In the genomic region with DNA sequence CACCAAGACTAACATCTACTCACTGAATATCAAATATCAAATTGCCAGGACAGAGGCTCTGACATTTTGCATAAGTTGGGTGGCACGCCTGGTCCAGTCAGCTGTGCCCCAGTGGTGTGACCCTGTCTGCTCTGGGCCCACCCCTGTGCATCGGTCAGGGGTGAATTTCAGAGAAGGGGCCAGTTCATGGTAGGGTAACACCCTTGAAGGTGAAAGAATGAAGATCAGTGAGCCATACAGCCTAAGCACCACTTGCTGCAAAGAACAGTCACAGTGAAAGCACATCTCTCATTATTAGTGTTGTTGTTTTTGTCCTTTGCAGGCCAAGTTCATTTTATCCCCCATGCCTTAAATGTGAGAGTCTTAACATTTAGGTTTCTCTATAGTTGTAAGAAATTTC, we compare ENCODE assay signal across 22 cellular contexts.
"Had no signal": no experiment of that assay in that cellular context is flagged by ENCODE, and none has a peak within 500 bp of the region (broad histone marks: within the 10 kb centered on the region; RNA-seq: fewer than 3 reads in every experiment).

No MANE protein-coding gene starts in this region.

- H3K27ac ChIP-seq: colonic mucosa, esophagus muscularis mucosa, foreskin keratinocyte, heart right ventricle, ovary, psoas muscle, sigmoid colon, stomach, tibial artery had no signal

- DNase-seq: colonic mucosa; effector CD8-positive, alpha-beta T cell; endodermal cell; foreskin keratinocyte; glutamatergic neuron; heart right ventricle; hippocampal formation; left cardiac atrium; natural killer cell; occipital lobe; ovary; psoas muscle; right cardiac atrium; sigmoid colon; stimulated activated CD4-positive, alpha-beta T cell treated with anti-CD3 and anti-CD28 coated beads, Interleukin-2, amount 100 ng/mL, for 24 hours; stimulated activated CD4-positive, alpha-beta T cell treated with anti-CD3 and anti-CD28 coated beads, Interleukin-4, amount 100 ng/mL, for 24 hours; stimulated activated naive CD4-positive, alpha-beta T cell treated with Interleukin-2 at 50 U/mL for 16 hours; stomach; tibial artery had no signal

- H3K4me3 ChIP-seq: colonic mucosa, esophagus muscularis mucosa, heart right ventricle, lung, ovary, psoas muscle, sigmoid colon, stomach, tibial artery had no signal

- H3K27me3 ChIP-seq: colonic mucosa, esophagus muscularis mucosa, foreskin keratinocyte, heart right ventricle, ovary, sigmoid colon, stomach, tibial artery had no signal

- ATAC-seq: foreskin keratinocyte; heart right ventricle; left cardiac atrium; natural killer cell; psoas muscle; right cardiac atrium; stimulated activated effector memory CD8-positive, alpha-beta T cell treated with anti-CD3 and anti-CD28 coated beads, Interleukin-12 subunit alpha, Interleukin-12 subunit beta, amount 100 ng/mL, for 72 hours had no signal

- H3K4me1 ChIP-seq: colonic mucosa, esophagus muscularis mucosa, foreskin keratinocyte, heart right ventricle, psoas muscle, sigmoid colon, stomach, tibial artery had no signal

- H3K9me3 ChIP-seq: colonic mucosa, esophagus muscularis mucosa, heart right ventricle, ovary, psoas muscle, sigmoid colon, stomach, tibial artery had no signal

- H3K36me3 ChIP-seq: colonic mucosa, esophagus muscularis mucosa, heart right ventricle, ovary, sigmoid colon, stomach, tibial artery had no signal
